Comparison of ENCODE assay signal across 30 cellular contexts in genomic region chr10:26384600-26384999, GRCh38. TPM values are rescaled to one million over a fixed set of nuclear protein-coding genes. Genes with fewer than 3 reads are reported as not detected.
"Had no signal": no experiment of that assay in that cellular context is flagged by ENCODE, and none has a peak within 500 bp of the region (broad histone marks: within the 10 kb centered on the region; RNA-seq: fewer than 3 reads in every experiment).

No MANE protein-coding gene starts in this region.

- H3K27ac ChIP-seq: adrenal gland, body of pancreas, epithelial cell of prostate, left lung, lower lobe of right lung, parathyroid adenoma, psoas muscle, testis, transverse colon had no signal

- H3K36me3 Mint-ChIP-seq: activated CD4-positive, alpha-beta memory T cell treated with anti-CD3 and anti-CD28 coated beads for 36 hours; activated naive CD8-positive, alpha-beta T cell treated with anti-CD3 and anti-CD28 coated beads for 36 hours had no signal

- H3K9me3 ChIP-seq: adrenal gland, body of pancreas, lower lobe of right lung, psoas muscle, testis, transverse colon had no signal

- H3K27me3 Mint-ChIP-seq: activated naive CD8-positive, alpha-beta T cell treated with anti-CD3 and anti-CD28 coated beads for 36 hours; naive thymus-derived CD8-positive, alpha-beta T cell had no signal

- ATAC-seq: body of pancreas; left lung; lower lobe of right lung; naive thymus-derived CD8-positive, alpha-beta T cell; psoas muscle had no signal

- H3K4me1 Mint-ChIP-seq: activated CD4-positive, alpha-beta T cell treated with anti-CD3 and anti-CD28 coated beads, Interleukin-2, amount 10 ng/mL, durations not matched to agents 24 days and 14 days; neural crest cell had no signal

- DNase-seq: activated CD4-positive, alpha-beta memory T cell treated with anti-CD3 and anti-CD28 coated beads for 36 hours; activated CD4-positive, alpha-beta T cell treated with anti-CD3 and anti-CD28 coated beads, Interleukin-2, amount 10 ng/mL, durations not matched to agents 24 days and 14 days; activated CD8-positive, alpha-beta memory T cell treated with anti-CD3 and anti-CD28 coated beads, Interleukin-2, amount 50 U/mL, for 4 hours; activated effector memory CD4-positive, alpha-beta T cell treated with anti-CD3 and anti-CD28 coated beads, Interleukin-2, amount 50 U/mL, for 16 hours; activated naive CD4-positive, alpha-beta T cell treated with anti-CD3 and anti-CD28 coated beads for 36 hours; activated naive CD8-positive, alpha-beta T cell treated with anti-CD3 and anti-CD28 coated beads for 36 hours; activated T-cell treated with anti-CD3 and anti-CD28 coated beads, Interleukin-2, amount 50 U/mL, for 1 hour; adrenal gland; aorta; body of pancreas; effector CD8-positive, alpha-beta T cell; left lung; lower lobe of right lung; mesenchymal stem cell; naive thymus-derived CD8-positive, alpha-beta T cell; nucleus accumbens; psoas muscle; stimulated activated CD4-positive, alpha-beta T cell treated with anti-CD3 and anti-CD28 coated beads, Interleukin-1b, Interleukin-23, amount 100 ng/mL, for 48 hours; stimulated activated CD4-positive, alpha-beta T cell treated with anti-CD3 and anti-CD28 coated beads, Interleukin-4, amount 100 ng/mL, for 4 hours; stimulated activated CD8-positive, alpha-beta memory T cell treated with anti-CD3 and anti-CD28 coated beads, Interleukin-4, amount 100 ng/mL, for 48 hours; stimulated activated naive CD4-positive, alpha-beta T cell treated with Interleukin-2 at 50 U/mL for 16 hours; testis; transverse colon had no signal

- H3K36me3 ChIP-seq: adrenal gland, left lung, lower lobe of right lung, transverse colon had no signal

- H3K4me3 ChIP-seq: adrenal gland, body of pancreas, left lung, lower lobe of right lung, psoas muscle, smooth muscle cell, testis, transverse colon had no signal

- H3K4me3 Mint-ChIP-seq: activated CD4-positive, alpha-beta memory T cell treated with anti-CD3 and anti-CD28 coated beads for 36 hours; activated CD4-positive, alpha-beta T cell treated with anti-CD3 and anti-CD28 coated beads, Interleukin-2, amount 10 ng/mL, durations not matched to agents 24 days and 14 days; activated naive CD4-positive, alpha-beta T cell treated with anti-CD3 and anti-CD28 coated beads for 36 hours; activated naive CD8-positive, alpha-beta T cell treated with anti-CD3 and anti-CD28 coated beads for 36 hours; activated T-helper 1 cell treated with anti-CD3 and anti-CD28 coated beads, Interleukin-12 subunit alpha, Interleukin-12 subunit beta, Interleukin-2, Interleukin-4 antibody, amounts not matched to agents 30 ng/mL and 10 ng/mL and 1 ng/mL, durations not matched to agents 14 hours and 24 hours and 36 hours; naive thymus-derived CD8-positive, alpha-beta T cell; neural crest cell; T-helper 2 cell treated with Interferon-gamma antibody and Interleukin-4, amounts not matched to agents 5 μg/mL and 100 μg/mL, for 36 hours had no signal

- H3K4me1 ChIP-seq: adrenal gland, body of pancreas, left lung, lower lobe of right lung, parathyroid adenoma, psoas muscle, testis, transverse colon had no signal

- H3K27ac Mint-ChIP-seq: activated CD4-positive, alpha-beta memory T cell treated with anti-CD3 and anti-CD28 coated beads for 36 hours; activated CD4-positive, alpha-beta T cell treated with anti-CD3 and anti-CD28 coated beads, Interleukin-2, amount 10 ng/mL, durations not matched to agents 24 days and 14 days; activated naive CD4-positive, alpha-beta T cell treated with anti-CD3 and anti-CD28 coated beads for 36 hours; activated naive CD8-positive, alpha-beta T cell treated with anti-CD3 and anti-CD28 coated beads for 36 hours; activated T-helper 1 cell treated with anti-CD3 and anti-CD28 coated beads, Interleukin-12 subunit alpha, Interleukin-12 subunit beta, Interleukin-2, Interleukin-4 antibody, amounts not matched to agents 30 ng/mL and 10 ng/mL and 1 ng/mL, durations not matched to agents 14 hours and 24 hours and 36 hours; naive thymus-derived CD8-positive, alpha-beta T cell; T-helper 2 cell treated with Interferon-gamma antibody and Interleukin-4, amounts not matched to agents 5 μg/mL and 100 μg/mL, for 36 hours had no signal

- H3K27me3 ChIP-seq: adrenal gland, body of pancreas, left lung, testis, transverse colon had no signal

RNA-seq across cellular contexts. Expression of gene APBB1IP, which starts 53.5 kb away (rescaled TPM):
- total RNA-seq: dermis microvascular lymphatic vessel endothelial cell, neural crest cell had no signal
